In the genomic region with DNA sequence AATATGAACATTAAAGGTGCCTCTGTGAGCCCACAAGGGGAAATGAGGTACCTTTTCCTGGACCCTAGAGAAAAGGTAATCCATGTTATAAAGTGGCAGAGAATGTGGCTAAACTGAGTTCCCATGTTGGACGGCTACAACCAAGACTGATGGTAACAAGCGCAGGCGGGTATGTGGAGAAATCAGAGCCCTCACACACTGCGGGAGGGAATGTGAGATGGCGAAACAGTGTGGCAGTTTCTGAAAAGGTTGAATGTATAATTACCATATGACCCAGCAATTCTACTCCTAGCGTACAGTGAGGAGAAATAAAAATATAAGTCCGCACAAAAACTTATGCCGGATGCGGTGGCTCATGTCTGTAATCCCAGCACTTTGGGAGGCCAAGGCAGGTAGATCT, we compare ENCODE assay signal across 20 cellular contexts. TPM values are rescaled to one million over a fixed set of nuclear protein-coding genes. Genes with fewer than 3 reads are reported as not detected.
"Had no signal": no experiment of that assay in that cellular context is flagged by ENCODE, and none has a peak within 500 bp of the region (broad histone marks: within the 10 kb centered on the region; RNA-seq: fewer than 3 reads in every experiment).

No MANE protein-coding gene starts in this region.

- H3K27me3 Mint-ChIP-seq: activated CD4-positive, alpha-beta T cell treated with anti-CD3 and anti-CD28 coated beads, Interleukin-2, amount 10 ng/mL, durations not matched to agents 7 days and 5 days; activated T-cell treated with anti-CD3 and anti-CD28 coated beads, Interleukin-2, amount 50 U/mL, for 24 hours; stimulated activated naive B cell treated with anti-CD40 and anti-IgM and Interleukin-4, amounts not matched to agents 10 μg/mL and 1 μg/mL and 100 μg/mL, for 72 hours had no signal

- H3K9me3 ChIP-seq: breast epithelium, gastrocnemius medialis, sigmoid colon, thoracic aorta had no signal

- H3K4me1 ChIP-seq: breast epithelium, gastrocnemius medialis, sigmoid colon had no signal

- H3K36me3 ChIP-seq: breast epithelium, gastrocnemius medialis, sigmoid colon had no signal

- H3K27ac ChIP-seq: breast epithelium, coronary artery, gastrocnemius medialis, sigmoid colon, thoracic aorta had no signal

- H3K4me3 ChIP-seq: breast epithelium, coronary artery, gastrocnemius medialis, sigmoid colon, thoracic aorta had no signal

- H3K9me3 Mint-ChIP-seq: activated CD4-positive, alpha-beta T cell treated with anti-CD3 and anti-CD28 coated beads, Interleukin-2, amount 10 ng/mL, durations not matched to agents 7 days and 5 days; activated T-cell treated with anti-CD3 and anti-CD28 coated beads, Interleukin-2, amount 50 U/mL, for 24 hours; nephron; stimulated activated naive B cell treated with anti-CD40 and anti-IgM and Interleukin-4, amounts not matched to agents 10 μg/mL and 1 μg/mL and 100 μg/mL, for 72 hours; T-helper 2 cell treated with Interferon-gamma antibody and Interleukin-4, amounts not matched to agents 5 μg/mL and 100 μg/mL, for 36 hours had no signal

- DNase-seq: activated CD4-positive, alpha-beta T cell treated with anti-CD3 and anti-CD28 coated beads, Interleukin-2, amount 10 ng/mL, durations not matched to agents 7 days and 5 days; activated CD4-positive, CD25-positive, alpha-beta regulatory T cell; activated CD8-positive, alpha-beta T cell treated with anti-CD3 and anti-CD28 coated beads, Interleukin-2, amount 10 ng/mL, durations not matched to agents 7 days and 5 days; activated effector memory CD4-positive, alpha-beta T cell treated with anti-CD3 and anti-CD28 coated beads, Interleukin-2, amount 50 U/mL, for 16 hours; activated naive CD4-positive, alpha-beta T cell treated with anti-CD3 and anti-CD28 coated beads, Interleukin-2, amount 50 U/mL, for 16 hours; activated T-cell treated with anti-CD3 and anti-CD28 coated beads, Interleukin-2, amount 50 U/mL, for 24 hours; effector CD4-positive, alpha-beta T cell; gastrocnemius medialis; head of caudate nucleus; left ventricle myocardium superior; mesendoderm; nucleus accumbens; sigmoid colon; stimulated activated naive B cell treated with anti-CD40 and anti-IgM and Interleukin-4, amounts not matched to agents 10 μg/mL and 1 μg/mL and 100 μg/mL, for 72 hours had no signal

- H3K4me1 Mint-ChIP-seq: nephron; stimulated activated naive B cell treated with anti-CD40 and anti-IgM and Interleukin-4, amounts not matched to agents 10 μg/mL and 1 μg/mL and 100 μg/mL, for 72 hours had no signal

- H3K27me3 ChIP-seq: breast epithelium, gastrocnemius medialis, sigmoid colon had no signal

- ATAC-seq: activated CD8-positive, alpha-beta T cell treated with anti-CD3 and anti-CD28 coated beads, Interleukin-2, amount 10 ng/mL, durations not matched to agents 7 days and 5 days; esophagus mucosa; stimulated activated naive B cell treated with anti-CD40 and anti-IgM and Interleukin-4, amounts not matched to agents 10 μg/mL and 1 μg/mL and 100 μg/mL, for 72 hours had no signal

- H3K27ac Mint-ChIP-seq: activated CD4-positive, alpha-beta T cell treated with anti-CD3 and anti-CD28 coated beads, Interleukin-2, amount 10 ng/mL, durations not matched to agents 7 days and 5 days; activated CD8-positive, alpha-beta T cell treated with anti-CD3 and anti-CD28 coated beads, Interleukin-2, amount 10 ng/mL, durations not matched to agents 7 days and 5 days; activated T-cell treated with anti-CD3 and anti-CD28 coated beads, Interleukin-2, amount 50 U/mL, for 24 hours; nephron; stimulated activated naive B cell treated with anti-CD40 and anti-IgM and Interleukin-4, amounts not matched to agents 10 μg/mL and 1 μg/mL and 100 μg/mL, for 72 hours; T-helper 2 cell treated with Interferon-gamma antibody and Interleukin-4, amounts not matched to agents 5 μg/mL and 100 μg/mL, for 36 hours had no signal

- H3K4me3 Mint-ChIP-seq: activated CD4-positive, alpha-beta T cell treated with anti-CD3 and anti-CD28 coated beads, Interleukin-2, amount 10 ng/mL, durations not matched to agents 7 days and 5 days; activated CD8-positive, alpha-beta T cell treated with anti-CD3 and anti-CD28 coated beads, Interleukin-2, amount 10 ng/mL, durations not matched to agents 7 days and 5 days; activated T-cell treated with anti-CD3 and anti-CD28 coated beads, Interleukin-2, amount 50 U/mL, for 24 hours; nephron; stimulated activated naive B cell treated with anti-CD40 and anti-IgM and Interleukin-4, amounts not matched to agents 10 μg/mL and 1 μg/mL and 100 μg/mL, for 72 hours; T-helper 2 cell treated with Interferon-gamma antibody and Interleukin-4, amounts not matched to agents 5 μg/mL and 100 μg/mL, for 36 hours had no signal

RNA-seq across cellular contexts. Expression of gene UCN2, which starts 35.5 kb away (rescaled TPM):
- total RNA-seq: activated CD4-positive, alpha-beta T cell treated with anti-CD3 and anti-CD28 coated beads, Interleukin-2, amount 10 ng/mL, durations not matched to agents 7 days and 5 days; activated CD8-positive, alpha-beta T cell treated with anti-CD3 and anti-CD28 coated beads, Interleukin-2, amount 10 ng/mL, durations not matched to agents 7 days and 5 days; gastrocnemius medialis; sigmoid colon had no signal
